9 cellular contexts compared by ENCODE assay signal in genomic region chr2:61707984-61708852, GRCh38.
A peak's percentile ranks its signal among the peaks of the same experiment; 100 is the strongest.
DNase-seq lines count a peak whose midpoint lies in the region; ATAC-seq, FAIRE-seq and TF ChIP-seq lines count a peak whose summit lies in the region.
"Had no signal": no experiment of that assay in that cellular context is flagged by ENCODE, and none has a peak within 500 bp of the region (broad histone marks: within the 10 kb centered on the region; RNA-seq: fewer than 3 reads in every experiment).

No MANE protein-coding gene starts in this region.

- H3K4me3 ChIP-seq in K562, result no peak overlapping the region
- H3K4me3 ChIP-seq in parathyroid adenoma (ENCODE audit: low read depth, low read length), result peak overlapping the region; percentile 17

- POLR2A ChIA-PET in K562 (lab: Yijun Ruan, JAX), result interaction anchor here (1.9 kb wide), 1 partner anchor 11 kb away, joined by 6 read pairs; no protein-coding TSS in a partner anchor

- intact Hi-C loops in K562 (cut with micrococcal nuclease) (no loop called here), sciatic nerve (cut with DNase I) (no loop called here)

- H3K9ac ChIP-seq in K562 (ENCODE audit: insufficient read depth in 1 of 2, low read depth in 2 of 2, low read length in 2 of 2) (no peak overlapping the region), parathyroid adenoma (no peak overlapping the region)

- TF ChIP-seq POLR2A in K562 (conservative IDR thresholded peaks at IDR 0.05), result no peak

- in situ Hi-C loops in K562 (cut with MboI), result no loop called here

- H3K27ac ChIP-seq in K562 (ENCODE audit: extremely low read depth, low read depth, low read length) (no peak overlapping the region), parathyroid adenoma (peak overlapping the region; percentile 90)

- CTCF ChIA-PET in K562 (lab: Yijun Ruan, JAX; ENCODE audit: low intra/inter-chr PET ratio), result no interaction called here

- ATAC-seq in HG02973 (IDR thresholded peaks at IDR 0.05; ENCODE audit: unreplicated experiment) (peak; percentile 96), K562 (peak; percentile 76), sciatic nerve (no peak)

- H3K79me2 ChIP-seq in K562 (ENCODE audit: control insufficient read depth, insufficient read depth, low read length) (no peaks in the 10 kb centered on the region), parathyroid adenoma (no peaks in the 10 kb centered on the region)

- no peak for FAIRE-seq in K562 (lab: Jason Lieb, UNC)
- FAIRE-seq: G401.6 had no signal

- 22% methylated on average over 12 of the region's 12 CpGs for WGBS in K562 (ENCODE audit: insufficient coverage, low coverage, missing lambda C conversion rate)

- TF ChIP-seq RAD21 in K562 (CRISPR knock-in tag; conservative IDR thresholded peaks at IDR 0.05 in 1 of 2, IDR thresholded peaks at IDR 0.05 in 1 of 2), result no peak

- TF ChIP-seq CTCF in K562 (IDR thresholded peaks at IDR 0.05 in 2 of 3, conservative IDR thresholded peaks at IDR 0.05 in 1 of 3; ENCODE audit: insufficient read depth in 2 of 3, low read depth in 1 of 3, low read length in 3 of 3), result no peak
- TF ChIP-seq CTCF in parathyroid adenoma (IDR thresholded peaks at IDR 0.05), result no peak

- no peak overlapping the region; the same call in 1 of the 2 replicates for H2AFZ ChIP-seq in K562 (ENCODE audit: low read depth, low read length)
- peak overlapping the region; percentile 88 for H2AFZ ChIP-seq in parathyroid adenoma

- H3K27me3 ChIP-seq in K562 (ENCODE audit: control insufficient read depth in 2 of 2, insufficient read depth in 2 of 2, low read length in 2 of 2), result peaks cover 3 to 21% of the 10 kb centered on the region in 2 experiments; a peak in 4 of 5 replicates
- H3K27me3 ChIP-seq in parathyroid adenoma (ENCODE audit: control insufficient read depth, insufficient read depth, low read length), result no peaks in the 10 kb centered on the region

- BruUV-seq in K562 (replicated peaks; lab: Mats Ljungman, UMichigan), result no TSS peak

- H3K9me1 ChIP-seq in K562 (ENCODE audit: control insufficient read depth, insufficient read depth, low read length), result no peaks in the 10 kb centered on the region

- no peaks in the 10 kb centered on the region; the same call in 1 of the 2 replicates for H4K20me1 ChIP-seq in K562 (replicated peaks; ENCODE audit: control insufficient read depth, insufficient read depth, low read length)

- H3K9me3 ChIP-seq in K562 (replicated peaks; ENCODE audit: control insufficient read depth, insufficient read depth, low read depth, low read length) (no peaks in the 10 kb centered on the region), parathyroid adenoma (ENCODE audit: control insufficient read depth, low read length) (no peaks in the 10 kb centered on the region)

- DNase-seq in stimulated activated CD4-positive, alpha-beta T cell treated with anti-CD3 and anti-CD28 coated beads, Interleukin-1b, Interleukin-23, amount 100 ng/mL, for 48 hours, result peak; percentile 41
- DNase-seq in stimulated activated CD4-positive, alpha-beta T cell treated with anti-CD3 and anti-CD28 coated beads, Interleukin-2, amount 100 ng/mL, for 24 hours, result no peak
- peak; percentile 75 for DNase-seq in NCI-H2029 treated with DMSO at 0.1 percent for 48 hours (lab: John Stamatoyannopoulos, UW)
- peak in 1 of 4 experiments; percentile 41 for DNase-seq in K562 (ENCODE audit: extremely low read depth in 1 of 4, low spot score in 3 of 4)
- no peak for DNase-seq in sciatic nerve (ENCODE audit: low spot score)
- DNase-seq in ureter (ENCODE audit: low spot score), result no peak

- no peaks in the 10 kb centered on the region for H3K36me3 ChIP-seq in K562 (ENCODE audit: control insufficient read depth, insufficient read depth, low read length)
- H3K36me3 ChIP-seq in parathyroid adenoma (ENCODE audit: control insufficient read depth, insufficient read depth, low read length), result no peaks in the 10 kb centered on the region

- H3K4me1 ChIP-seq in K562 (replicated peaks in 1 of 2; ENCODE audit: control insufficient read depth in 2 of 2, insufficient read depth in 2 of 2, low read length in 2 of 2) (peaks cover 0 to 3% of the 10 kb centered on the region in 2 experiments; a peak in 2 of 5 replicates), parathyroid adenoma (peaks cover 8% of the 10 kb centered on the region)

- H3K4me2 ChIP-seq in K562 (ENCODE audit: insufficient read depth, low read length), result no peak overlapping the region
- peak overlapping the region; percentile 46 for H3K4me2 ChIP-seq in parathyroid adenoma (ENCODE audit: low read length)

- TF ChIP-seq EP300 in K562 (IDR thresholded peaks at IDR 0.05; ENCODE audit: low read length), result no peak

TF ChIP-seq in K562, 482 proteins besides CTCF, POLR2A, EP300 and RAD21 (continues in another document):
- TF ChIP-seq ZEB2 (IDR thresholded peaks at IDR 0.05), result no peak
- TF ChIP-seq MAX (CRISPR knock-in tag; IDR thresholded peaks at IDR 0.05), result no peak
- TF ChIP-seq HMBOX1 (IDR thresholded peaks at IDR 0.05), result peak; percentile 58; the same call in 1 of the 2 replicates
- TF ChIP-seq CTBP1 (IDR thresholded peaks at IDR 0.05; ENCODE audit: borderline replicate concordance), result peak; percentile 28; the same call in 1 of the 2 replicates
- TF ChIP-seq JUND (IDR thresholded peaks at IDR 0.05; ENCODE audit: borderline replicate concordance, low read depth, low read length), result peak; percentile 50; the same call in 1 of the 2 replicates
- TF ChIP-seq JUND (tag; IDR thresholded peaks at IDR 0.05; ENCODE audit: borderline replicate concordance, low read depth, low read length), result peak; percentile 69; the same call in 2 of the 3 replicates
- TF ChIP-seq ZNF124 (CRISPR knock-in tag; IDR thresholded peaks at IDR 0.05), result no peak
- no peak for TF ChIP-seq ETS2 (tag; IDR thresholded peaks at IDR 0.05; ENCODE audit: borderline replicate concordance, poor library complexity, severe bottlenecking)
- TF ChIP-seq ZKSCAN3 (CRISPR knock-in tag; IDR thresholded peaks at IDR 0.05), result no peak
- no peak for TF ChIP-seq OTX1 (CRISPR knock-in tag; IDR thresholded peaks at IDR 0.05)
- TF ChIP-seq MTA3 (IDR thresholded peaks at IDR 0.05; ENCODE audit: borderline replicate concordance), result no peak
- no peak for TF ChIP-seq ZNF830 (CRISPR knock-in tag; IDR thresholded peaks at IDR 0.05)
- no peak for TF ChIP-seq CREB3L1 (IDR thresholded peaks at IDR 0.05; ENCODE audit: borderline replicate concordance, low read depth)
- TF ChIP-seq PKNOX1 (IDR thresholded peaks at IDR 0.05), result peak; percentile 77
- TF ChIP-seq ZNF431 (CRISPR knock-in tag; IDR thresholded peaks at IDR 0.05), result no peak
- TF ChIP-seq RB1 (IDR thresholded peaks at IDR 0.05; ENCODE audit: low read depth), result no peak
- TF ChIP-seq MEIS2 (IDR thresholded peaks at IDR 0.05; ENCODE audit: partially characterized antibody), result peak; percentile 89
- TF ChIP-seq SMAD1 (IDR thresholded peaks at IDR 0.05; ENCODE audit: low read depth, low read length, partially characterized antibody), result no peak
- no peak for TF ChIP-seq NR2C2 (CRISPR knock-in tag; IDR thresholded peaks at IDR 0.05)
- no peak for TF ChIP-seq NR2C2 (tag; IDR thresholded peaks at IDR 0.05)
- TF ChIP-seq ZNF408 (CRISPR knock-in tag; IDR thresholded peaks at IDR 0.05; ENCODE audit: low read depth), result no peak
- TF ChIP-seq CHCHD3 (CRISPR knock-in tag; IDR thresholded peaks at IDR 0.05), result no peak
- no peak for TF ChIP-seq ZNF76 (CRISPR knock-in tag; IDR thresholded peaks at IDR 0.05; ENCODE audit: borderline replicate concordance)
- TF ChIP-seq ARID1B (IDR thresholded peaks at IDR 0.05), result 0 out of 2 replicates have a peak, but pooled peaks have one; percentile 17
- no peak for TF ChIP-seq NFE2L1 (tag; IDR thresholded peaks at IDR 0.05; ENCODE audit: borderline replicate concordance, low read depth)
- TF ChIP-seq ESRRA (IDR thresholded peaks at IDR 0.05; ENCODE audit: borderline replicate concordance, low read depth), result peak; percentile 84

Comparison
In these comparisons a context has a peak if more than half of its experiments do, and no peak if none do; other contexts are left out.
1. DNase-seq: peak in stimulated activated CD4-positive, alpha-beta T cell treated with anti-CD3 and anti-CD28 coated beads, Interleukin-1b, Interleukin-23, amount 100 ng/mL, for 48 hours (single experiment) and NCI-H2029 treated with DMSO at 0.1 percent for 48 hours (single experiment); none in stimulated activated CD4-positive, alpha-beta T cell treated with anti-CD3 and anti-CD28 coated beads, Interleukin-2, amount 100 ng/mL, for 24 hours (0 of 2), sciatic nerve (single experiment) and ureter (single experiment).